1 cellular context compared by ENCODE assay signal in genomic region chr2:219627105-219628100, GRCh38.
TF ChIP-seq lines count a peak whose summit lies in the region.

Gene SLC4A3, plus strand, starts transcription at chr2:219627630. Its CDS starts 363 bp downstream, at chr2:219627993.

TF ChIP-seq in GM23338, 12 proteins besides CTCF, POLR2A, EP300 and RAD21 (continued from another document):
- TF ChIP-seq ZNF462 (CRISPR knock-in tag; IDR thresholded peaks at IDR 0.05): no peak
- TF ChIP-seq POLR2AphosphoS5 (IDR thresholded peaks at IDR 0.05; ENCODE audit: low read depth): no peak
- no peak for TF ChIP-seq EZH2phosphoT487 (IDR thresholded peaks at IDR 0.05; ENCODE audit: unreplicated experiment)
